Comparison of ENCODE assay signal across 19 cellular contexts in the genomic region with DNA sequence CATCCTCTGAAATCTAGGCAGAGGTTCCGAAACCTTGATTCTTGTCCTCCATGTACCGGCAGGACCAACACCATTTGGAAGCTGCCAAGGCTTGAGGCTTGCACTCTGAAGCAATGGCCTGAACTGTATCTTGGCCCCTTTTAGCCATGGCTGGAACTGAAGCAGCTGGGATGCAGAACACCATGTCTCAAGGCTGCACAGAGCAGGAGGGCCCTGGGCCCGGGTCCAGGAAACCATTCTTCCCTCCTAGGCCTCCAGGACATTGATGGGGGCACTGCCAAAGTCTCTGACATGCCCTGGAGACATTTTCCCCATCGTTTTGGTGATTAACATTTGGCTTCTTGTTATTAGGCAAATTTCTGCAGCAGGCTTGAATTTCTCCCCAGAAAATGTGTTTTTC.
"Had no signal": no experiment of that assay in that cellular context is flagged by ENCODE, and none has a peak within 500 bp of the region (broad histone marks: within the 10 kb centered on the region; RNA-seq: fewer than 3 reads in every experiment).

No MANE protein-coding gene starts in this region.

- DNase-seq: effector memory CD8-positive, alpha-beta T cell; esophagus squamous epithelium; foreskin keratinocyte; head of caudate nucleus; hypothalamus; left lung; mesenchymal stem cell; midbrain; naive B cell; stimulated activated CD4-positive, alpha-beta T cell treated with anti-CD3 and anti-CD28 coated beads, Interleukin-4, amount 100 ng/mL, for 1 hour; stimulated activated CD8-positive, alpha-beta memory T cell treated with anti-CD3 and anti-CD28 coated beads, Interleukin-4, amount 100 ng/mL, for 48 hours; stimulated activated naive CD8-positive, alpha-beta T cell treated with anti-CD3 and anti-CD28 coated beads, Interleukin-15, Interleukin-2, amounts not matched to agents 100 U/mL and 50 U/mL, for 24 hours; upper lobe of left lung had no signal

- H3K27ac ChIP-seq: epithelial cell of prostate, esophagus squamous epithelium, foreskin keratinocyte, left lung, suprapubic skin, tibial artery, upper lobe of left lung, uterus had no signal

- H3K27me3 ChIP-seq: esophagus squamous epithelium, foreskin keratinocyte, left lung, suprapubic skin, tibial artery, upper lobe of left lung, uterus had no signal

- H3K4me3 ChIP-seq: esophagus squamous epithelium, left lung, lung, suprapubic skin, tibial artery, upper lobe of left lung, uterus had no signal

- H3K4me1 ChIP-seq: foreskin keratinocyte, left lung, tibial artery, upper lobe of left lung, uterus had no signal

- H3K9me3 ChIP-seq: esophagus squamous epithelium, left lung, suprapubic skin, tibial artery, uterus had no signal

- H3K36me3 ChIP-seq: esophagus squamous epithelium, left lung, suprapubic skin, tibial artery, upper lobe of left lung, uterus had no signal

- ATAC-seq: effector memory CD8-positive, alpha-beta T cell; foreskin keratinocyte; left lung; stimulated activated effector memory CD8-positive, alpha-beta T cell treated with anti-CD3 and anti-CD28 coated beads, Interleukin-12 subunit alpha, Interleukin-12 subunit beta, amount 100 ng/mL, for 72 hours; stimulated activated naive CD8-positive, alpha-beta T cell treated with anti-CD3 and anti-CD28 coated beads, Interleukin-15, Interleukin-2, amounts not matched to agents 100 U/mL and 50 U/mL, for 24 hours had no signal
